ENCODE assay signal across 20 cellular contexts in the genomic region with DNA sequence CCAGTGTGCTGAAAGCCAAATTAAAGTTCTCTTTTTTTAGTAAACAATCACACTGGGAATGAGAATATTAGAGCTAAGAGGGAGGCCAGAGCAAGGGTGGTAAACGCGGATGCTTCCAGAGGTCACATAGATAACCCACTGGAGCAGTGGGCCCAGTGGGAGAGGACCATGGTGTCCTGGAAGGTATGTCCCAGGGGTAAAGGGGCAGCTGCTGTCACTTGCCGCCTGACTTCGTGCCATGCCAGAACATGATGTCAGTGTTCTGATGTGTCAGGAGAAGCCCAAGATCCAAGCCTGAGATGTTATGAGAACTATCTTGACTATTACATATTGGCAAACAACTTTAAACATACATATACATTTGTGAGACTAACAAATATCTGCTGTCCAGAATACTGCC.
DNase-seq lines count a peak whose midpoint lies in the region; ATAC-seq and FAIRE-seq lines count a peak whose summit lies in the region.
"Had no signal": no experiment of that assay in that cellular context is flagged by ENCODE, and none has a peak within 500 bp of the region (broad histone marks: within the 10 kb centered on the region; RNA-seq: fewer than 3 reads in every experiment).

No MANE protein-coding gene starts in this region.

- WGBS in esophagus, 2 donors: 68 to 83% methylated on average over 4 of the region's 4 CpGs

- FAIRE-seq in HTR-8/SVneo (lab: Jason Lieb, UNC): peak; percentile 40

- H3K4me1 ChIP-seq in esophagus (ENCODE audit: control insufficient read depth in 2 of 2, insufficient read depth in 2 of 2, low read length in 1 of 2) (peaks cover 3 to 7% of the 10 kb centered on the region in 2 donors), muscle layer of duodenum (ENCODE audit: control insufficient read depth in 1 of 2, insufficient read depth in 2 of 2, low read length in 2 of 2) (peaks cover 0 to 13% of the 10 kb centered on the region in 2 donors), stomach smooth muscle (ENCODE audit: control insufficient read depth, insufficient read depth, low read length) (peaks cover 34% of the 10 kb centered on the region)
- H3K4me1 ChIP-seq: adrenal gland had no signal

- no peak for ATAC-seq in activated T-helper 17 cell treated with anti-CD3 and anti-CD28 coated beads, Interleukin-2, amount 50 U/mL, for 72 hours (replicated peaks)
- ATAC-seq: foreskin keratinocyte, left colon, PC-3 had no signal

- H3K27ac ChIP-seq in esophagus (ENCODE audit: low read depth in 2 of 2, low read length in 1 of 2) (peak overlapping the region; percentile 41 to 63), muscle layer of duodenum (ENCODE audit: low read length) (peak overlapping the region; percentile 11), stomach smooth muscle (ENCODE audit: low read length) (peak overlapping the region; percentile 68)
- H3K27ac ChIP-seq: foreskin keratinocyte, SK-N-MC had no signal

- H3K9ac ChIP-seq in stomach smooth muscle (ENCODE audit: low read length in 2 of 2): no peak overlapping the region

- H3K4me3 ChIP-seq in esophagus (ENCODE audit: low read depth in 1 of 2, low read length in 2 of 2): no peak overlapping the region
- no peak overlapping the region for H3K4me3 ChIP-seq in muscle layer of duodenum (ENCODE audit: low read depth in 1 of 2, low read length in 2 of 2)
- H3K4me3 ChIP-seq in stomach smooth muscle (ENCODE audit: low read length in 2 of 2): peak overlapping the region; percentile 8 to 15
- H3K4me3 ChIP-seq: adrenal gland, SK-N-MC, testis had no signal

- no peaks in the 10 kb centered on the region for H3K36me3 Mint-ChIP-seq in activated T-helper 17 cell treated with anti-CD3 and anti-CD28 coated beads, Interleukin-2, amount 50 U/mL, for 72 hours (ENCODE audit: low read depth)
- H3K36me3 Mint-ChIP-seq: CD14-positive monocyte had no signal

- no peak overlapping the region for H3K4me3 Mint-ChIP-seq in activated T-helper 17 cell treated with anti-CD3 and anti-CD28 coated beads, Interleukin-2, amount 50 U/mL, for 72 hours
- H3K4me3 Mint-ChIP-seq: CD14-positive monocyte had no signal

- H3K27me3 Mint-ChIP-seq in activated T-helper 17 cell treated with anti-CD3 and anti-CD28 coated beads, Interleukin-2, amount 50 U/mL, for 72 hours: peaks cover 35% of the 10 kb centered on the region

- no peaks in the 10 kb centered on the region for H3K36me3 ChIP-seq in esophagus (ENCODE audit: control insufficient read depth in 2 of 2, insufficient read depth in 2 of 2, low read length in 1 of 2)
- no peaks in the 10 kb centered on the region for H3K36me3 ChIP-seq in muscle layer of duodenum (ENCODE audit: control insufficient read depth in 1 of 2, insufficient read depth in 2 of 2, low read length in 2 of 2)
- H3K36me3 ChIP-seq in stomach smooth muscle (ENCODE audit: control insufficient read depth in 2 of 2, insufficient read depth in 2 of 2, low read length in 2 of 2): peaks cover 0 to 4% of the 10 kb centered on the region in 2 donors
- H3K36me3 ChIP-seq: adrenal gland had no signal

- intact Hi-C loops in posterior vena cava (cut with DNase I): no loop called here

- H3K27me3 ChIP-seq in esophagus (ENCODE audit: control insufficient read depth in 1 of 2, insufficient read depth in 2 of 2, low read length in 2 of 2) (no peaks in the 10 kb centered on the region), muscle layer of duodenum (ENCODE audit: low read depth, low read length) (no peaks in the 10 kb centered on the region), stomach smooth muscle (ENCODE audit: control insufficient read depth in 1 of 2, insufficient read depth in 2 of 2, low read length in 2 of 2) (no peaks in the 10 kb centered on the region)
- H3K27me3 ChIP-seq: adrenal gland, foreskin keratinocyte, testis had no signal

- no peak overlapping the region for H3K27ac Mint-ChIP-seq in activated T-helper 17 cell treated with anti-CD3 and anti-CD28 coated beads, Interleukin-2, amount 50 U/mL, for 72 hours
- H3K27ac Mint-ChIP-seq: CD14-positive monocyte had no signal

- H3K9me3 Mint-ChIP-seq in activated T-helper 17 cell treated with anti-CD3 and anti-CD28 coated beads, Interleukin-2, amount 50 U/mL, for 72 hours: no peaks in the 10 kb centered on the region

- H3K9me3 ChIP-seq in esophagus (ENCODE audit: control insufficient read depth in 2 of 2, insufficient read depth in 1 of 2, low read depth in 1 of 2, low read length in 1 of 2): no peaks in the 10 kb centered on the region
- no peaks in the 10 kb centered on the region for H3K9me3 ChIP-seq in muscle layer of duodenum (ENCODE audit: control insufficient read depth in 1 of 2, low read length in 2 of 2)
- no peaks in the 10 kb centered on the region for H3K9me3 ChIP-seq in stomach smooth muscle (ENCODE audit: control insufficient read depth in 2 of 2, low read length in 2 of 2)
- H3K9me3 ChIP-seq: adrenal gland, testis had no signal

- DNase-seq in HTR-8/SVneo (ENCODE audit: insufficient read length, low spot score) (no peak), NCI-H2171 treated with DMSO at 0.1 percent for 48 hours (lab: John Stamatoyannopoulos, UW) (no peak), posterior vena cava (ENCODE audit: low spot score) (no peak), DMS114 treated with DMSO at 0.1 percent for 48 hours (lab: John Stamatoyannopoulos, UW; ENCODE audit: unreplicated experiment) (no peak)
- DNase-seq: adrenal gland; cerebellar nuclear complex; foreskin keratinocyte; GDM1; left colon; NCI-H1105; NCI-H774; PC-3; stimulated activated CD4-positive, alpha-beta T cell treated with anti-CD3 and anti-CD28 coated beads, Interleukin-4, amount 100 ng/mL, for 1 hour; testis had no signal

- no peaks in the 10 kb centered on the region for H3K4me1 Mint-ChIP-seq in activated T-helper 17 cell treated with anti-CD3 and anti-CD28 coated beads, Interleukin-2, amount 50 U/mL, for 72 hours
- H3K4me1 Mint-ChIP-seq: CD14-positive monocyte had no signal

Comparison
In these comparisons a context has a peak if more than half of its experiments do, and no peak if none do; other contexts are left out.
1. H3K27ac ChIP-seq: peak in every context shown above with its lines; median percentile 68 in stomach smooth muscle; 52 in esophagus; 11 in muscle layer of duodenum.
2. H3K4me3 ChIP-seq: peak in stomach smooth muscle (2 of 2); none in esophagus (0 of 2) and muscle layer of duodenum (0 of 2).